In genomic region chr20:50314936-50315335, GRCh38 we compare ENCODE assay signal across 26 cellular contexts.
"Had no signal": no experiment of that assay in that cellular context is flagged by ENCODE, and none has a peak within 500 bp of the region (broad histone marks: within the 10 kb centered on the region; RNA-seq: fewer than 3 reads in every experiment).

No MANE protein-coding gene starts in this region.

- H3K27me3 ChIP-seq: esophagus squamous epithelium, heart right ventricle, left lung, ovary, testis, tibial artery had no signal

- ATAC-seq: effector memory CD8-positive, alpha-beta T cell; heart right ventricle; left cardiac atrium; left lung; mucosa of descending colon; psoas muscle; right cardiac atrium; stimulated activated memory B cell treated with anti-CD40 and anti-IgM and Interleukin-4, amounts not matched to agents 10 μg/mL and 1 μg/mL and 100 μg/mL, for 72 hours; stimulated activated naive CD8-positive, alpha-beta T cell treated with anti-CD3 and anti-CD28 coated beads, Interleukin-15, Interleukin-2, amounts not matched to agents 100 U/mL and 50 U/mL, for 24 hours had no signal

- H3K9me3 ChIP-seq: esophagus squamous epithelium, left lung, mucosa of descending colon, ovary, psoas muscle, spleen, testis, tibial artery had no signal

- H3K27ac ChIP-seq: psoas muscle, testis had no signal

- H3K36me3 ChIP-seq: esophagus squamous epithelium, heart right ventricle, left lung, ovary, spleen, tibial artery had no signal

- H3K4me1 ChIP-seq: psoas muscle had no signal

- DNase-seq: cortex of kidney; effector memory CD8-positive, alpha-beta T cell; erythroblast; esophagus squamous epithelium; foreskin melanocyte; glutamatergic neuron; heart right ventricle; hippocampal formation; left cardiac atrium; left lung; mesenchymal stem cell; mucosa of descending colon; naive B cell; nephron progenitor cell; occipital lobe; psoas muscle; right cardiac atrium; stimulated activated CD4-positive, alpha-beta T cell treated with anti-CD3 and anti-CD28 coated beads, Interleukin-4, amount 100 ng/mL, for 4 hours; stimulated activated naive CD8-positive, alpha-beta T cell treated with anti-CD3 and anti-CD28 coated beads, Interleukin-15, Interleukin-2, amounts not matched to agents 100 U/mL and 50 U/mL, for 24 hours; substantia nigra; testis had no signal

- H3K4me3 ChIP-seq: esophagus squamous epithelium, heart right ventricle, left lung, mucosa of descending colon, ovary, psoas muscle, skin epidermis, spleen, testis, tibial artery had no signal
